In genomic region chr15:27358751-27359434, GRCh38 we compare ENCODE assay signal across 8 cellular contexts.
DNase-seq lines count a peak whose midpoint lies in the region; ATAC-seq, FAIRE-seq and TF ChIP-seq lines count a peak whose summit lies in the region.

No MANE protein-coding gene starts in this region.

- intact Hi-C loops in CD4-positive, alpha-beta T cell (cut with DNase I, micrococcal nuclease), result no loop called here

- POLR2A ChIA-PET in A549 (lab: Yijun Ruan, JAX), result no interaction called here
- POLR2A ChIA-PET in CD4-positive, alpha-beta T cell (lab: Charles Lee), result no interaction called here

- no peak overlapping the region for H3K4me3 Mint-ChIP-seq in CD4-positive, alpha-beta T cell

- peaks cover 2% of the 10 kb centered on the region for H3K9me3 Mint-ChIP-seq in CD4-positive, alpha-beta T cell

- FAIRE-seq in A549 (lab: Jason Lieb, UNC), result no peak

- no peak overlapping the region for H3K27ac Mint-ChIP-seq in CD4-positive, alpha-beta T cell

- no peaks in the 10 kb centered on the region for H3K4me1 Mint-ChIP-seq in CD4-positive, alpha-beta T cell (ENCODE audit: low read depth)

- no peaks in the 10 kb centered on the region; the same call in 2 of the 3 replicates for H3K9me3 ChIP-seq in A549
- no peaks in the 10 kb centered on the region for H3K9me3 ChIP-seq in WERI-Rb-1 (ENCODE audit: severe bottlenecking)
- H3K9me3 ChIP-seq in CD4-positive, alpha-beta T cell (ENCODE audit: control insufficient read depth, low read length), result no peaks in the 10 kb centered on the region

- no peak overlapping the region for H3K4me3 ChIP-seq in A549
- H3K4me3 ChIP-seq in WERI-Rb-1 (ENCODE audit: low read depth, low read length), result no peak overlapping the region

- H3K4me1 ChIP-seq in A549, result no peaks in the 10 kb centered on the region

- H3K36me3 ChIP-seq in WERI-Rb-1, result no peaks in the 10 kb centered on the region

- DNase-seq in A549 (ENCODE audit: low read depth in 1 of 2, low spot score in 1 of 2) (peak in 1 of 2 experiments; percentile 16), WERI-Rb-1 (peak; percentile 58), kidney tubule cell (ENCODE audit: low spot score) (peak; percentile 25), NCI-H1417 treated with DMSO at 0.1 percent for 48 hours (lab: John Stamatoyannopoulos, UW) (no peak)
- DNase-seq in CD4-positive, alpha-beta T cell, result no peak

- no peak overlapping the region for H3K27ac ChIP-seq in A549
- no peak overlapping the region for H3K27ac ChIP-seq in WERI-Rb-1
- no peak overlapping the region for H3K27ac ChIP-seq in CD4-positive, alpha-beta T cell (ENCODE audit: low read depth, low read length)

- peak; percentile 81 to 90 for TF ChIP-seq RAD21 in A549 (conservative IDR thresholded peaks at IDR 0.05 in 1 of 2, IDR thresholded peaks at IDR 0.05 in 1 of 2)

- 17% methylated on average over 19 of the region's 19 CpGs for WGBS in A549 (ENCODE audit: missing lambda C conversion rate)

- H3K27me3 ChIP-seq in WERI-Rb-1 (ENCODE audit: insufficient read depth, low read depth, severe bottlenecking), result no peaks in the 10 kb centered on the region
- H3K27me3 ChIP-seq in CD4-positive, alpha-beta T cell (ENCODE audit: control insufficient read depth, insufficient read depth, low read length), result no peaks in the 10 kb centered on the region

- no peak for TF ChIP-seq EP300 in A549 (IDR thresholded peaks at IDR 0.05)

- no peak for TF ChIP-seq POLR2A in A549 (IDR thresholded peaks at IDR 0.05; ENCODE audit: low read length)

- H3K27me3 Mint-ChIP-seq in CD4-positive, alpha-beta T cell, result peaks cover 4% of the 10 kb centered on the region

- peak overlapping the region; percentile 55 for H3K4me2 ChIP-seq in A549

- CTCF ChIA-PET in A549 (lab: Yijun Ruan, JAX), result interaction anchor here (0.5 to 3.0 kb wide), 52 partner anchors 9 to 479 kb away, joined by 3 to 29 read pairs (median 4); partner anchors contain the start of gene GABRG3
- CTCF ChIA-PET in CD4-positive, alpha-beta T cell (lab: Charles Lee), result no interaction called here

- H3K36me3 Mint-ChIP-seq in CD4-positive, alpha-beta T cell (ENCODE audit: low read depth), result no peaks in the 10 kb centered on the region

- ATAC-seq in A549 (peak; percentile 41 to 80; a peak in 3 of 6 replicates), GM21737 (IDR thresholded peaks at IDR 0.05; ENCODE audit: unreplicated experiment) (no peak), GM21447 (IDR thresholded peaks at IDR 0.05; ENCODE audit: unreplicated experiment) (no peak)
- ATAC-seq in CD4-positive, alpha-beta T cell (ENCODE audit: poor library complexity), result no peak

- peak; percentile 79 for TF ChIP-seq CTCF in A549 (IDR thresholded peaks at IDR 0.05)
- TF ChIP-seq CTCF in GM12872 (IDR thresholded peaks at IDR 0.05; ENCODE audit: insufficient read depth, low read depth, low read length), result peak; percentile 51
- TF ChIP-seq CTCF in WERI-Rb-1 (IDR thresholded peaks at IDR 0.05; ENCODE audit: low read depth, low read length), result peak; percentile 94
- TF ChIP-seq CTCF in CD4-positive, alpha-beta T cell (IDR thresholded peaks at IDR 0.05), result no peak

TF ChIP-seq in A549, 52 proteins besides CTCF, POLR2A, EP300 and RAD21:
- TF ChIP-seq HDAC2 (IDR thresholded peaks at IDR 0.05), result no peak
- peak; percentile 83 for TF ChIP-seq SMC3 (IDR thresholded peaks at IDR 0.05)
- no peak for TF ChIP-seq USF2 (IDR thresholded peaks at IDR 0.05)
- TF ChIP-seq CHD4 (IDR thresholded peaks at IDR 0.05; ENCODE audit: borderline replicate concordance), result no peak
- TF ChIP-seq TFCP2L1 (CRISPR knock-in tag; IDR thresholded peaks at IDR 0.05), result no peak
- no peak for TF ChIP-seq SREBF2 (IDR thresholded peaks at IDR 0.05)
- TF ChIP-seq KDM1A (IDR thresholded peaks at IDR 0.05; ENCODE audit: low read depth), result no peak
- no peak for TF ChIP-seq NR3C1 (IDR thresholded peaks at IDR 0.05)

Comparison
In these comparisons a context has a peak if more than half of its experiments do, and no peak if none do; other contexts are left out.
1. ATAC-seq: peak in A549 (2 of 2); none in GM21737 (single experiment), GM21447 (single experiment) and CD4-positive, alpha-beta T cell (single experiment).
2. DNase-seq: peak in WERI-Rb-1 (single experiment) and kidney tubule cell (single experiment); none in NCI-H1417 treated with DMSO at 0.1 percent for 48 hours (single experiment) and CD4-positive, alpha-beta T cell (0 of 10).